16 cellular contexts compared by ENCODE assay signal in genomic region chr10:27481486-27481885, GRCh38. TPM values are rescaled to one million over a fixed set of nuclear protein-coding genes. Genes with fewer than 3 reads are reported as not detected.
DNase-seq lines count a peak whose midpoint lies in the region; ATAC-seq and TF ChIP-seq lines count a peak whose summit lies in the region.
"Had no signal": no experiment of that assay in that cellular context is flagged by ENCODE, and none has a peak within 500 bp of the region (broad histone marks: within the 10 kb centered on the region; RNA-seq: fewer than 3 reads in every experiment).

No MANE protein-coding gene starts in this region.

- no peak overlapping the region for H4K8ac ChIP-seq in neuronal stem cell (ENCODE audit: low read depth, low read length)

- peak overlapping the region; percentile 87 for H3K27ac Mint-ChIP-seq in MCF 10A (ENCODE audit: low read depth, unreplicated experiment)
- peak overlapping the region; percentile 68 for H3K27ac Mint-ChIP-seq in dendritic cell treated with granulocyte-macrophage colony-stimulating factor and Interleukin-4, amounts not matched to agents 40 ng/mL and 50 ng/mL, for 4 days

- H3K27ac ChIP-seq in breast epithelium = no peak overlapping the region
- H3K27ac ChIP-seq in SK-N-SH (ENCODE audit: low read depth in 2 of 2, low read length in 1 of 2) = no peak overlapping the region
- H3K27ac ChIP-seq in neuronal stem cell (replicated peaks; ENCODE audit: low read length) = no peak overlapping the region
- H3K27ac ChIP-seq: C4-2B had no signal

- no peaks in the 10 kb centered on the region for H3F3A ChIP-seq in SK-N-SH (replicated peaks; ENCODE audit: insufficient read depth)

- no peak for TF ChIP-seq POLR2A in breast epithelium (IDR thresholded peaks at IDR 0.05)

- no peaks in the 10 kb centered on the region for H3K36me3 Mint-ChIP-seq in MCF 10A (ENCODE audit: insufficient read depth, unreplicated experiment)
- no peaks in the 10 kb centered on the region for H3K36me3 Mint-ChIP-seq in dendritic cell treated with granulocyte-macrophage colony-stimulating factor and Interleukin-4, amounts not matched to agents 40 ng/mL and 50 ng/mL, for 4 days (ENCODE audit: low read depth)

- POLR2A ChIA-PET in MCF 10A (lab: Yijun Ruan, JAX) (interaction anchor here (1.3 kb wide), 1 partner anchor 23 kb away, joined by 4 read pairs; no protein-coding TSS in a partner anchor), SK-N-SH (lab: Yijun Ruan, JAX) (no interaction called here)

- H3K9me3 ChIP-seq in breast epithelium (no peaks in the 10 kb centered on the region), SK-N-SH (no peaks in the 10 kb centered on the region), neuronal stem cell (replicated peaks in 1 of 2; ENCODE audit: control insufficient read depth in 2 of 2, insufficient read depth in 1 of 2, low read depth in 1 of 2, low read length in 2 of 2) (no peaks in the 10 kb centered on the region)

- H3K9me2 ChIP-seq in SK-N-SH = no peaks in the 10 kb centered on the region

- no peaks in the 10 kb centered on the region for H4K20me1 ChIP-seq in SK-N-SH (ENCODE audit: insufficient read depth)

- H3K23ac ChIP-seq in neuronal stem cell (ENCODE audit: low read depth, low read length, poor library complexity) = no peak overlapping the region

- H4K91ac ChIP-seq in neuronal stem cell (ENCODE audit: low read depth, low read length, poor library complexity) = no peak overlapping the region

- CTCF ChIA-PET in MCF 10A (lab: Yijun Ruan, JAX) = interaction anchor here (0.9 kb wide), 1 partner anchor 258 kb away, joined by 5 read pairs; no protein-coding TSS in a partner anchor
- CTCF ChIA-PET in SK-N-SH (lab: Yijun Ruan, JAX) = interaction anchor here (1.0 kb wide), 1 partner anchor 10 kb away, joined by 3 read pairs; no protein-coding TSS in a partner anchor

- H2BK12ac ChIP-seq in neuronal stem cell (ENCODE audit: low read length) = no peak overlapping the region

- no peaks in the 10 kb centered on the region for H3K79me2 ChIP-seq in SK-N-SH (ENCODE audit: insufficient read depth)

- ATAC-seq in stimulated activated naive CD8-positive, alpha-beta T cell treated with anti-CD3 and anti-CD28 coated beads, Interleukin-15, Interleukin-2, amounts not matched to agents 100 U/mL and 50 U/mL, for 24 hours = no peak
- ATAC-seq: HCT116 had no signal

- H3K9ac ChIP-seq in SK-N-SH (no peak overlapping the region), neuronal stem cell (ENCODE audit: low read depth, low read length, poor library complexity) (no peak overlapping the region)

- no TSS peak for BruUV-seq in MCF 10A (replicated peaks; lab: Mats Ljungman, UMichigan)

- H3K4me2 ChIP-seq in SK-N-SH (no peak overlapping the region), neuronal stem cell (ENCODE audit: insufficient read depth, low read length, poor library complexity, severe bottlenecking) (no peak overlapping the region)

- peaks cover 30% of the 10 kb centered on the region for H3K4me1 Mint-ChIP-seq in MCF 10A (ENCODE audit: insufficient read depth, unreplicated experiment)
- peaks cover 19% of the 10 kb centered on the region for H3K4me1 Mint-ChIP-seq in dendritic cell treated with granulocyte-macrophage colony-stimulating factor and Interleukin-4, amounts not matched to agents 40 ng/mL and 50 ng/mL, for 4 days (ENCODE audit: low read depth)

- no peak overlapping the region for H2AK5ac ChIP-seq in neuronal stem cell (ENCODE audit: low read depth, low read length)

- no peak for DNase-seq in MCF 10A (ENCODE audit: unreplicated experiment)
- no peak for DNase-seq in breast epithelium (ENCODE audit: low spot score in 2 of 2)
- DNase-seq in OCI-M1 (lab: John Stamatoyannopoulos, UW) = peak; percentile 52
- no peak for DNase-seq in SK-N-SH
- DNase-seq in neuronal stem cell (ENCODE audit: low spot score) = no peak
- no peak for DNase-seq in NCI-H2196 treated with DMSO at 0.1 percent for 48 hours (lab: John Stamatoyannopoulos, UW; ENCODE audit: unreplicated experiment)
- no peak for DNase-seq in stimulated activated naive CD8-positive, alpha-beta T cell treated with anti-CD3 and anti-CD28 coated beads, Interleukin-15, Interleukin-2, amounts not matched to agents 100 U/mL and 50 U/mL, for 24 hours
- DNase-seq: DMS53, NCI-H1105 treated with DMSO at 0.1 percent for 48 hours, NCI-H187, NCI-H446 treated with DMSO at 0.1 percent for 48 hours, NCI-H774, RPMI8226 had no signal

- no peak overlapping the region for H2BK120ac ChIP-seq in neuronal stem cell (ENCODE audit: low read depth, low read length)

- H3K4me1 ChIP-seq in breast epithelium (no peaks in the 10 kb centered on the region), SK-N-SH (ENCODE audit: control insufficient read depth in 1 of 2, insufficient read depth in 2 of 2, low read depth in 1 of 2, low read length in 1 of 2) (no peaks in the 10 kb centered on the region), neuronal stem cell (ENCODE audit: control insufficient read depth in 2 of 2, insufficient read depth in 1 of 2, low read depth in 1 of 2, low read length in 2 of 2) (no peaks in the 10 kb centered on the region)

- no peak overlapping the region for H3K18ac ChIP-seq in neuronal stem cell (ENCODE audit: low read length)

- no peak overlapping the region for H3K14ac ChIP-seq in neuronal stem cell (ENCODE audit: low read length)

- H2AFZ ChIP-seq in SK-N-SH (ENCODE audit: low read depth) (no peak overlapping the region), neuronal stem cell (ENCODE audit: low read length) (no peak overlapping the region)

- no peak for TF ChIP-seq CTCF in MCF 10A (IDR thresholded peaks at IDR 0.05; ENCODE audit: unreplicated experiment)
- no peak for TF ChIP-seq CTCF in breast epithelium (IDR thresholded peaks at IDR 0.05)
- no peak for TF ChIP-seq CTCF in SK-N-SH (IDR thresholded peaks at IDR 0.05)

- H3K4me3 ChIP-seq in breast epithelium = no peak overlapping the region
- no peak overlapping the region for H3K4me3 ChIP-seq in SK-N-SH (ENCODE audit: low read depth in 2 of 2, low read length in 1 of 2)
- no peak overlapping the region for H3K4me3 ChIP-seq in neuronal stem cell (ENCODE audit: low read length in 2 of 2)

- no peak for TF ChIP-seq RAD21 in SK-N-SH (IDR thresholded peaks at IDR 0.05; ENCODE audit: low read length)

- H3K79me1 ChIP-seq in neuronal stem cell (ENCODE audit: low read depth, low read length) = no peaks in the 10 kb centered on the region

- H3K4ac ChIP-seq in neuronal stem cell (ENCODE audit: low read length) = no peak overlapping the region

- intact Hi-C loops in MCF 10A (cut with micrococcal nuclease) (no loop called here), breast epithelium (cut with DNase I; ENCODE audit: low total_unique reads) (no loop called here)
- intact Hi-C loops in dendritic cell treated with granulocyte-macrophage colony-stimulating factor and Interleukin-4, amounts not matched to agents 40 ng/mL and 50 ng/mL, for 4 days (cut with micrococcal nuclease) = no loop called here

- no peak overlapping the region for H2BK5ac ChIP-seq in neuronal stem cell (ENCODE audit: low read length)

- no peak overlapping the region for H2BK15ac ChIP-seq in neuronal stem cell (ENCODE audit: low read length)

- no peak for TF ChIP-seq EP300 in SK-N-SH (IDR thresholded peaks at IDR 0.05; ENCODE audit: borderline replicate concordance in 1 of 2, low read depth in 1 of 2, low read length in 1 of 2)

- no peaks in the 10 kb centered on the region for H3K36me3 ChIP-seq in breast epithelium
- no peaks in the 10 kb centered on the region for H3K36me3 ChIP-seq in SK-N-SH (replicated peaks in 1 of 2; ENCODE audit: control insufficient read depth in 1 of 2, insufficient read depth in 2 of 2, low read length in 1 of 2)
- H3K36me3 ChIP-seq in neuronal stem cell (replicated peaks in 1 of 2; ENCODE audit: control insufficient read depth in 2 of 2, insufficient read depth in 2 of 2, low read length in 2 of 2) = no peaks in the 10 kb centered on the region

- no peaks in the 10 kb centered on the region for H3K27me3 Mint-ChIP-seq in MCF 10A (ENCODE audit: insufficient read depth, unreplicated experiment)
- H3K27me3 Mint-ChIP-seq in dendritic cell treated with granulocyte-macrophage colony-stimulating factor and Interleukin-4, amounts not matched to agents 40 ng/mL and 50 ng/mL, for 4 days = no peaks in the 10 kb centered on the region

- H3K27me3 ChIP-seq in breast epithelium (no peaks in the 10 kb centered on the region), SK-N-SH (ENCODE audit: insufficient read depth) (no peaks in the 10 kb centered on the region; the same call in 1 of the 2 replicates), neuronal stem cell (ENCODE audit: control insufficient read depth in 3 of 3, insufficient read depth in 3 of 3, low read depth in 1 of 3, low read length in 3 of 3) (no peaks in the 10 kb centered on the region)

- no peak overlapping the region for H3K4me3 Mint-ChIP-seq in MCF 10A (ENCODE audit: unreplicated experiment)
- no peak overlapping the region for H3K4me3 Mint-ChIP-seq in dendritic cell treated with granulocyte-macrophage colony-stimulating factor and Interleukin-4, amounts not matched to agents 40 ng/mL and 50 ng/mL, for 4 days

- WGBS in SK-N-SH (ENCODE audit: low lambda C conversion rate) = 0% methylated on average over 1 of the region's 1 CpG
- WGBS in neuronal stem cell (ENCODE audit: extremely low coverage in 2 of 2, insufficient read length in 2 of 2, insufficient replicate concordance in 1 of 2), 2 donors = no CpG with 5 or more reads among the region's 1 CpG

- no peaks in the 10 kb centered on the region for H3K9me3 Mint-ChIP-seq in MCF 10A (ENCODE audit: unreplicated experiment)
- H3K9me3 Mint-ChIP-seq in dendritic cell treated with granulocyte-macrophage colony-stimulating factor and Interleukin-4, amounts not matched to agents 40 ng/mL and 50 ng/mL, for 4 days = no peaks in the 10 kb centered on the region

TF ChIP-seq in SK-N-SH, 30 proteins besides CTCF, POLR2A, EP300 and RAD21 (continues in another document):
- TF ChIP-seq MEF2A (IDR thresholded peaks at IDR 0.05; ENCODE audit: borderline replicate concordance, low read depth) (no peak), FOXM1 (IDR thresholded peaks at IDR 0.05; ENCODE audit: low read depth) (no peak), PBX3 (IDR thresholded peaks at IDR 0.05) (no peak), RCOR1 (IDR thresholded peaks at IDR 0.05; ENCODE audit: low read length) (no peak), RFX5 (IDR thresholded peaks at IDR 0.05; ENCODE audit: low read length) (no peak)

RNA-seq across cellular contexts. Expression of gene RAB18, which starts 22.6 kb away (rescaled TPM):
- total RNA-seq in MCF 10A (2022) = 126 and 129 TPM in 2 replicates
- total RNA-seq in breast epithelium = 10 to 100 TPM; 40.3 to 68.6 (median 43.4) TPM
- 10.2 and 13.6 TPM in 2 replicates for polyA plus RNA-seq in SK-N-SH (2012; rRNA removed)
- 15.8 and 26.8 TPM in 2 replicates for polyA plus RNA-seq in SK-N-SH (2012; cell fraction: cytosol; rRNA removed)
- polyA plus RNA-seq in SK-N-SH (2012; cell fraction: nucleus; rRNA removed) = 4.3 and 9.7 TPM in 2 replicates
- polyA plus RNA-seq in neuronal stem cell (2013, experiment 1 of 2) = 35.5 TPM
- polyA plus RNA-seq in neuronal stem cell (2013, experiment 2 of 2) = 33.3 TPM
